In genomic region chr7:121924273-121925184, GRCh38 we compare ENCODE assay signal across 26 cellular contexts.
"Had no signal": no experiment of that assay in that cellular context is flagged by ENCODE, and none has a peak within 500 bp of the region (broad histone marks: within the 10 kb centered on the region; RNA-seq: fewer than 3 reads in every experiment).

No MANE protein-coding gene starts in this region.

- ATAC-seq: activated T-cell treated with anti-CD3 and anti-CD28 coated beads, Interleukin-2, amount 50 U/mL, for 4 hours; activated T-helper 17 cell treated with anti-CD3 and anti-CD28 coated beads, Interleukin-2, amount 50 U/mL, for 72 hours; effector memory CD8-positive, alpha-beta T cell; gastroesophageal sphincter; psoas muscle had no signal

- H3K9me3 ChIP-seq: gastroesophageal sphincter, psoas muscle, right atrium auricular region, suprapubic skin, tibial artery had no signal

- H3K36me3 ChIP-seq: gastroesophageal sphincter, right atrium auricular region, suprapubic skin, tibial artery, WERI-Rb-1 had no signal

- H3K27ac ChIP-seq: gastroesophageal sphincter, hepatocyte, parathyroid adenoma, psoas muscle, right atrium auricular region, suprapubic skin, tibial artery, WERI-Rb-1 had no signal

- H3K4me3 ChIP-seq: gastroesophageal sphincter, hepatocyte, psoas muscle, right atrium auricular region, smooth muscle cell, suprapubic skin, tibial artery had no signal

- H3K4me1 ChIP-seq: gastroesophageal sphincter, parathyroid adenoma, psoas muscle, right atrium auricular region, suprapubic skin, tibial artery had no signal

- H3K27me3 ChIP-seq: gastroesophageal sphincter, hepatocyte, right atrium auricular region, suprapubic skin, tibial artery had no signal

- DNase-seq: activated CD4-positive, alpha-beta memory T cell treated with anti-CD3 and anti-CD28 coated beads for 36 hours; activated CD4-positive, alpha-beta T cell treated with anti-CD3 and anti-CD28 coated beads, Interleukin-2, amount 10 ng/mL, durations not matched to agents 24 days and 14 days; activated CD4-positive, CD25-positive, alpha-beta regulatory T cell treated with anti-CD3 and anti-CD28 coated beads, Interleukin-2, amount 50 U/mL, for 72 hours; activated gamma-delta T cell treated with Interleukin-2 at 50 U/mL for 16 hours; activated naive CD4-positive, alpha-beta T cell treated with anti-CD3 and anti-CD28 coated beads, Interleukin-2, amount 50 U/mL, for 16 hours; activated T-cell treated with anti-CD3 and anti-CD28 coated beads, Interleukin-2, amount 50 U/mL, for 4 hours; amniotic stem cell; caudate nucleus; cortex of kidney; effector memory CD8-positive, alpha-beta T cell; naive B cell; nephron progenitor cell; occipital lobe; psoas muscle; stimulated activated CD4-positive, alpha-beta T cell treated with anti-CD3 and anti-CD28 coated beads, Interleukin-2, amount 100 ng/mL, for 24 hours; stimulated activated naive CD4-positive, alpha-beta T cell; T1000; tibial artery; WERI-Rb-1 had no signal
